ENCODE assay signal across 9 cellular contexts in genomic region chr16:81366316-81366932, GRCh38. TPM values are rescaled to one million over a fixed set of nuclear protein-coding genes. Genes with fewer than 3 reads are reported as not detected.
DNase-seq lines count a peak whose midpoint lies in the region; ATAC-seq and TF ChIP-seq lines count a peak whose summit lies in the region.
"Had no signal": no experiment of that assay in that cellular context is flagged by ENCODE, and none has a peak within 500 bp of the region (broad histone marks: within the 10 kb centered on the region; RNA-seq: fewer than 3 reads in every experiment).

No MANE protein-coding gene starts in this region.

- no peak overlapping the region for H3K4me3 ChIP-seq in NT2/D1 (ENCODE audit: insufficient read length, low read depth)
- H3K4me3 ChIP-seq in coronary artery = no peak overlapping the region

- H3K36me3 Mint-ChIP-seq in stimulated activated memory B cell treated with anti-CD40 and anti-IgM and Interleukin-4, amounts not matched to agents 10 μg/mL and 1 μg/mL and 100 μg/mL, for 72 hours = peaks cover 43% of the 10 kb centered on the region

- peak; percentile 64 for ATAC-seq in HG03354 (IDR thresholded peaks at IDR 0.05; ENCODE audit: poor library complexity, severe bottlenecking, unreplicated experiment)
- ATAC-seq in HG02678 (IDR thresholded peaks at IDR 0.05; ENCODE audit: unreplicated experiment) = no peak
- no peak for ATAC-seq in stimulated activated memory B cell treated with anti-CD40 and anti-IgM and Interleukin-4, amounts not matched to agents 10 μg/mL and 1 μg/mL and 100 μg/mL, for 72 hours

- H3K9me3 Mint-ChIP-seq in stimulated activated memory B cell treated with anti-CD40 and anti-IgM and Interleukin-4, amounts not matched to agents 10 μg/mL and 1 μg/mL and 100 μg/mL, for 72 hours = no peaks in the 10 kb centered on the region
- H3K9me3 Mint-ChIP-seq: CD8-positive, alpha-beta memory T cell had no signal

- peaks cover 91% of the 10 kb centered on the region for H3K36me3 ChIP-seq in NT2/D1 (ENCODE audit: insufficient read depth, insufficient read length, low read length)

- DNase-seq in NCI-H2081 (lab: John Stamatoyannopoulos, UW) = peak; percentile 11 to 37
- no peak for DNase-seq in NCI-H2081 treated with DMSO at 0.1 percent for 48 hours (lab: John Stamatoyannopoulos, UW)
- peak; percentile 25 for DNase-seq in NT2/D1 (ENCODE audit: low read depth, low spot score)
- no peak for DNase-seq in coronary artery (ENCODE audit: low spot score)
- peak; percentile 69 to 77 for DNase-seq in lung microvascular endothelial cell (ENCODE audit: low read depth in 2 of 2)

- H3K4me3 Mint-ChIP-seq in stimulated activated memory B cell treated with anti-CD40 and anti-IgM and Interleukin-4, amounts not matched to agents 10 μg/mL and 1 μg/mL and 100 μg/mL, for 72 hours = no peak overlapping the region
- H3K4me3 Mint-ChIP-seq: CD8-positive, alpha-beta memory T cell had no signal

- no peaks in the 10 kb centered on the region for H3K4me1 Mint-ChIP-seq in stimulated activated memory B cell treated with anti-CD40 and anti-IgM and Interleukin-4, amounts not matched to agents 10 μg/mL and 1 μg/mL and 100 μg/mL, for 72 hours
- H3K4me1 Mint-ChIP-seq: CD8-positive, alpha-beta memory T cell had no signal

- H3K9ac ChIP-seq in NT2/D1 (ENCODE audit: insufficient read length, low read depth) = no peak overlapping the region

- no peaks in the 10 kb centered on the region for H3K4me1 ChIP-seq in NT2/D1 (ENCODE audit: insufficient read depth, insufficient read length)

- H3K27ac ChIP-seq in coronary artery = no peak overlapping the region

- H3K27ac Mint-ChIP-seq in stimulated activated memory B cell treated with anti-CD40 and anti-IgM and Interleukin-4, amounts not matched to agents 10 μg/mL and 1 μg/mL and 100 μg/mL, for 72 hours = no peak overlapping the region

- peak; percentile 46 for TF ChIP-seq CTCF in coronary artery (IDR thresholded peaks at IDR 0.05)

- H3K9me3 ChIP-seq in NT2/D1 (ENCODE audit: insufficient read depth, low read length) = no peaks in the 10 kb centered on the region

- no peaks in the 10 kb centered on the region for H3K27me3 ChIP-seq in NT2/D1 (ENCODE audit: insufficient read depth, insufficient read length)

- no peaks in the 10 kb centered on the region for H3K27me3 Mint-ChIP-seq in stimulated activated memory B cell treated with anti-CD40 and anti-IgM and Interleukin-4, amounts not matched to agents 10 μg/mL and 1 μg/mL and 100 μg/mL, for 72 hours
- H3K27me3 Mint-ChIP-seq: CD8-positive, alpha-beta memory T cell had no signal

RNA-seq across cellular contexts. Expression of gene GAN, which starts 51.7 kb away (rescaled TPM):
- 4.4 and 5.0 TPM in 2 replicates for total RNA-seq in lung microvascular endothelial cell

Comparison
In these comparisons a context has a peak if more than half of its experiments do, and no peak if none do; other contexts are left out.
1. DNase-seq: peak in NCI-H2081 (2 of 2), NT2/D1 (single experiment) and lung microvascular endothelial cell (2 of 2); none in NCI-H2081 treated with DMSO at 0.1 percent for 48 hours (single experiment) and coronary artery (single experiment).